8 cellular contexts compared by ENCODE assay signal in the genomic region with DNA sequence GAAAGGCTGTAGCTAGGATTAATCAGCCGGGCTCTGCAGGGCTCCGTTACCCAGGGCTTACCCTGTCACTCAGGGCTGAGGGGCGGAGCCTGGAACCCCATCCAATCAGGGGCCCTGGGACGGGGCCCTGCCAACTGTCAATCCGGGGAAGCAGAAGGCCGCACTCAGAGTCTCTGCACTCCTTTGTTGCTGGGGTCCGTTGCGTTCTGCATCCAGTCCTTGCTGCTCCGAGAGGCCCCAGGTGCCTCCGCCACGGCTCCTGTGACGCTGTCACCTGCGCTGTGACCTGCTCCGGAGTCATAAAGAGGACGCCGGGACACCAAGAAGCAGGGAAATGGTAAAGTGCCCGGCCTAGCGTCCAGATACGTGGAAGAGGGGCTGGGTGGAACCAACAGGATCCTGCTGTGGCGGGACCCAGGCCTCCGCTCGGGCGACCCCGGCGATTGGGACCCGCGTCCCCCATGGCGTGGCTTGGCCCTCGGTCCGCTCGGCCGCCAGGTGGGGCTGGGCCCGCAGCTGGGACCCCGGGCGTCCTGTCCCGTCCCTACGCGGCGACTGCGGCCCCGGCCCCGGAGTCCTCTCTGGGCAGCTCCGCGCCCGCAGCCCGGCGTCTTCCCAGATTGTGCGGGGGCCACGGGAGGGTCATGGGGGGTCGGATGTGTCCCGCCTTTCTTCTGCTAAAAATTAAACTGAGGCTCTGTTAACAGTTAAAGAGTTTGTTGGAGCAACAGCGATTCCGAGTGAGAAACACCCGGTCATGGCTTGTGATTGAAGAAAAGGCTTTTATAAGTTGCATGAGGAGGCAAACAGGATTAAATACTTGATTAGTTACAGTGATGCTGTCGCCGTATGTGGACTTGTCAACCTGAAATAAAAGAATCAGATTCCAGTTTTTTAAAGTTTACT. TPM values are rescaled to one million over a fixed set of nuclear protein-coding genes. Genes with fewer than 3 reads are reported as not detected.
DNase-seq lines count a peak whose midpoint lies in the region; ATAC-seq and TF ChIP-seq lines count a peak whose summit lies in the region.

Gene ZNF491 (plus strand): TSS at position 133 of the 906 bp plus-strand sequence. CDS start 7,431 bp downstream, outside the sequence.

- H3K9me3 Mint-ChIP-seq in endothelial cell (ENCODE audit: unreplicated experiment) = peaks cover 13% of the 10 kb centered on the region

- H3K4me1 Mint-ChIP-seq in endothelial cell (ENCODE audit: unreplicated experiment) = no peaks in the 10 kb centered on the region

- H3K27me3 Mint-ChIP-seq in endothelial cell (ENCODE audit: unreplicated experiment) = peaks cover 1% of the 10 kb centered on the region

- H3K27ac Mint-ChIP-seq in endothelial cell (ENCODE audit: unreplicated experiment) = no peak within 1 kb of the TSS

- no peak within 1 kb of the TSS for H3K4me3 Mint-ChIP-seq in endothelial cell (ENCODE audit: unreplicated experiment)

- ATAC-seq in GM18511 (IDR thresholded peaks at IDR 0.05; ENCODE audit: unreplicated experiment) (peak; percentile 91), HG03064 (IDR thresholded peaks at IDR 0.05; ENCODE audit: low read depth, unreplicated experiment) (peak; percentile 79)

- TF ChIP-seq CTCF in endothelial cell (IDR thresholded peaks at IDR 0.05; ENCODE audit: unreplicated experiment) = no peak

- peaks cover 3% of the 10 kb centered on the region for H3K36me3 Mint-ChIP-seq in endothelial cell (ENCODE audit: low read depth, unreplicated experiment)

- DNase-seq in NCI-H2196 treated with DMSO at 0.1 percent for 48 hours (lab: John Stamatoyannopoulos, UW; ENCODE audit: unreplicated experiment) (peak; percentile 76), cerebellum (ENCODE audit: low spot score) (peak; percentile 97), kidney glomerular epithelial cell (lab: John Stamatoyannopoulos, UW) (peak; percentile 54), endothelial cell (ENCODE audit: low spot score) (no peak)
- DNase-seq in activated CD4-positive, CD25-positive, alpha-beta regulatory T cell treated with anti-CD3 and anti-CD28 coated beads, Interleukin-2, amount 50 U/mL, for 72 hours = peak; percentile 85
- peak; percentile 63 to 78 for DNase-seq in stimulated activated CD4-positive, alpha-beta T cell treated with anti-CD3 and anti-CD28 coated beads, Interleukin-15, amount 100 ng/mL, for 1 hour (ENCODE audit: low read depth in 1 of 2, low spot score in 1 of 2)

RNA-seq across cellular contexts. Expression of gene ZNF491, which starts in this region (rescaled TPM):
- total RNA-seq in cerebellum = 20.2 TPM
- not detected for total RNA-seq in endothelial cell (ENCODE audit: unreplicated experiment)

Comparison
In these comparisons a context has a peak if more than half of its experiments do, and no peak if none do; other contexts are left out.
1. RNA of gene ZNF491 (total RNA-seq): 20.2 TPM in cerebellum (single experiment); not detected in endothelial cell (single experiment); every median in the first group is over 10 times any median in the second.